ENCODE assay signal across 25 cellular contexts in the genomic region with DNA sequence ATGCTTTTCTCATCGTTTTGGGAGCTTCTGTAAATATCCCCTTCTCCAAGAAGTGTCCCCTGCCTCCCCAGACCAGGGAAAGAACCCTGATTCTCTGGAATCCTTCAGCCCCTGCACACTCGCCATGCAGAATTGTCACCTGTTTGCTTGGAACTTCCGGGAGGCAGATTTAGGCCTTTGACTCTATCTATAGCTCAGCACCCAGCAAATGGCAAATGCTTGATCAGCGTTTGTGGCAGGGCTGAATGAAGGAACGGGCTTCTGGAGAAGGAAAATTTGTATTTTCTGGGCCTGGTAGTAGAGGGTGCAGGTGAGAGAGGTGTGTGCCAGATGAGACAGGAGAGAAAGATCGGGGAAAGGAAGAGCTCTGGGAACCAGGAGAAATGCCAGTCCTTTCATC. TPM values are rescaled to one million over a fixed set of nuclear protein-coding genes. Genes with fewer than 3 reads are reported as not detected.
DNase-seq lines count a peak whose midpoint lies in the region; ATAC-seq and TF ChIP-seq lines count a peak whose summit lies in the region.
"Had no signal": no experiment of that assay in that cellular context is flagged by ENCODE, and none has a peak within 500 bp of the region (broad histone marks: within the 10 kb centered on the region; RNA-seq: fewer than 3 reads in every experiment).

No MANE protein-coding gene starts in this region.

- H3K27me3 Mint-ChIP-seq in Calu3 (ENCODE audit: unreplicated experiment) = no peaks in the 10 kb centered on the region
- H3K27me3 Mint-ChIP-seq in T-helper 17 cell = peaks cover 93% of the 10 kb centered on the region
- peaks cover 62% of the 10 kb centered on the region for H3K27me3 Mint-ChIP-seq in nephron (ENCODE audit: low read depth)

- BruUV-seq in Calu3 (replicated peaks; lab: Mats Ljungman, UMichigan) = no TSS peak

- H3K27ac Mint-ChIP-seq in Calu3 (ENCODE audit: unreplicated experiment) (peak overlapping the region; percentile 28), T-helper 17 cell (no peak overlapping the region), nephron (peak overlapping the region; percentile 46 to 84 (median 62))
- H3K27ac Mint-ChIP-seq: CD4-positive, alpha-beta T cell had no signal

- no peaks in the 10 kb centered on the region for H3K36me3 Mint-ChIP-seq in Calu3 (ENCODE audit: insufficient read depth, unreplicated experiment)
- H3K36me3 Mint-ChIP-seq in T-helper 17 cell (ENCODE audit: low read depth) = peaks cover 11% of the 10 kb centered on the region
- H3K36me3 Mint-ChIP-seq in nephron (ENCODE audit: low read depth) = no peaks in the 10 kb centered on the region

- H3K27me3 ChIP-seq in upper lobe of right lung = peaks cover 21% of the 10 kb centered on the region
- peaks cover 10% of the 10 kb centered on the region for H3K27me3 ChIP-seq in brain microvascular endothelial cell (replicated peaks)

- H3K36me3 ChIP-seq in upper lobe of right lung (no peaks in the 10 kb centered on the region), brain microvascular endothelial cell (replicated peaks) (no peaks in the 10 kb centered on the region)

- H3K4me3 Mint-ChIP-seq in Calu3 (ENCODE audit: low read depth, unreplicated experiment) (no peak overlapping the region), T-helper 17 cell (peak overlapping the region; percentile 58), nephron (peak overlapping the region in 2 of 3 experiments; percentile 63 to 71)
- H3K4me3 Mint-ChIP-seq: CD4-positive, alpha-beta T cell had no signal

- H3K9me3 ChIP-seq in T-helper 17 cell (ENCODE audit: control insufficient read depth, low read length, poor library complexity, severe bottlenecking) (no peaks in the 10 kb centered on the region), upper lobe of right lung (no peaks in the 10 kb centered on the region)

- ATAC-seq in T-helper 17 cell (no peak), upper lobe of right lung (no peak), HG02970 (IDR thresholded peaks at IDR 0.05; ENCODE audit: low FRiP score, unreplicated experiment) (no peak), GM18868 (IDR thresholded peaks at IDR 0.05; ENCODE audit: unreplicated experiment) (no peak), HG03439 (IDR thresholded peaks at IDR 0.05; ENCODE audit: unreplicated experiment) (no peak)
- ATAC-seq: GM12878, PC-3 had no signal

- no peak for TF ChIP-seq CTCF in Calu3 (IDR thresholded peaks at IDR 0.05; ENCODE audit: unreplicated experiment)
- TF ChIP-seq CTCF in nephron (IDR thresholded peaks at IDR 0.05; ENCODE audit: unreplicated experiment in 3 of 3) = no peak
- no peak for TF ChIP-seq CTCF in upper lobe of right lung (IDR thresholded peaks at IDR 0.05)
- TF ChIP-seq CTCF in brain microvascular endothelial cell (IDR thresholded peaks at IDR 0.05; ENCODE audit: low read depth, low read length, missing control alignments) = no peak

- H3K4me1 Mint-ChIP-seq in Calu3 (ENCODE audit: low read depth, unreplicated experiment) (peaks cover 51% of the 10 kb centered on the region), T-helper 17 cell (peaks cover 13% of the 10 kb centered on the region), nephron (peaks cover 69% of the 10 kb centered on the region)

- CTCF ChIA-PET in Calu3 (lab: Charles Lee) = interaction anchor here (1.9 kb wide), 1 partner anchor 31 kb away, joined by 5 read pairs; no protein-coding TSS in a partner anchor

- intact Hi-C loops in Calu3 (cut with micrococcal nuclease; ENCODE audit: unreplicated experiment) (no loop called here), upper lobe of right lung (cut with DNase I) (no loop called here)

- no peak for DNase-seq in Calu3
- no peak for DNase-seq in T-helper 17 cell
- DNase-seq in upper lobe of right lung = peak; percentile 3
- no peak for DNase-seq in brain microvascular endothelial cell
- DNase-seq: DMS 273 treated with DMSO at 0.1 percent for 48 hours; DMS79; EL; GDM1; GOT3; HCEC 1CT; Karpas-422; NCI-H1092; NCI-H187 treated with DMSO at 0.1 percent for 48 hours; NCI-H524; NCI-H82; NK-92 treated with Interleukin-12 subunit alpha and Interleukin-12 subunit beta, amount 100 ng/mL, for 24 hours; PC-3 had no signal

- no peak overlapping the region for H3K27ac ChIP-seq in upper lobe of right lung
- no peak overlapping the region for H3K27ac ChIP-seq in brain microvascular endothelial cell
- H3K27ac ChIP-seq: HL-60 had no signal

- no peaks in the 10 kb centered on the region for H3K9me3 Mint-ChIP-seq in Calu3 (ENCODE audit: low read depth, unreplicated experiment)
- H3K9me3 Mint-ChIP-seq in nephron = peaks cover 7% of the 10 kb centered on the region
- H3K9me3 Mint-ChIP-seq: CD4-positive, alpha-beta T cell had no signal

- in situ Hi-C loops in brain microvascular endothelial cell (cut with HindIII; ENCODE audit: low pct_ligation_motif_present, low sequenced_read_pairs) = no loop called here

- no peak overlapping the region for H3K4me3 ChIP-seq in upper lobe of right lung
- no peak overlapping the region for H3K4me3 ChIP-seq in brain microvascular endothelial cell (ENCODE audit: low read depth, low read length)
- H3K4me3 ChIP-seq: GM12878 had no signal

- H3K4me1 ChIP-seq in upper lobe of right lung = no peaks in the 10 kb centered on the region

RNA-seq across cellular contexts. Expression of a gene that starts 18.3 kb away (rescaled TPM):
- total RNA-seq in Calu3 (2022) = 3.4 and 3.8 TPM in 2 replicates
- total RNA-seq in T-helper 17 cell = not detected
- 9.3 TPM for total RNA-seq in upper lobe of right lung
- total RNA-seq: CD4-positive, alpha-beta T cell; SK-MEL-5 had no signal
